ENCODE assay signal across 19 cellular contexts in the genomic region with DNA sequence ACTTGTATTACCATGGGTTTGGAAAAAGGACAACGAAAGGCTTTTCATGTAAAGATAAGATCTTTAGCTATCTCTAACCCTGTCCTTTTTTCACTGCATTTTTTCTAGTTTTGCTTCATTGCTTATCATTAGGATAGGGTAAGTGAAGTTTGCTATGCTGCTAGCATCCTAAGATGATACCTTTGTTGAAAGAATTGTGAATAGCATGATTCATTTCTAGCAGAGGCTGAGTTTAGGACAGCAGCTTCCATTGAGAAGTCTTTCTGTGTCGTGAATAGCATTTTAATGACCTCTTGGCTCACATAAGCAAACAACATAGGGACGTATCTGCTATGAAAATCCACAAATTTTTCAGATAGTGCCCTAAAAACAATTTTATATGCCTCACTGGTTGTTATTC.
"Had no signal": no experiment of that assay in that cellular context is flagged by ENCODE, and none has a peak within 500 bp of the region (broad histone marks: within the 10 kb centered on the region; RNA-seq: fewer than 3 reads in every experiment).

No MANE protein-coding gene starts in this region.

- DNase-seq: activated CD4-positive, alpha-beta T cell treated with anti-CD3 and anti-CD28 coated beads, Interleukin-2, amount 50 U/mL, for 1 hour; activated CD4-positive, CD25-positive, alpha-beta regulatory T cell treated with anti-CD3 and anti-CD28 coated beads, Interleukin-2, amount 50 U/mL, for 72 hours; activated CD8-positive, alpha-beta memory T cell treated with anti-CD3 and anti-CD28 coated beads, Interleukin-2, amount 50 U/mL, for 48 hours; activated effector memory CD4-positive, alpha-beta T cell treated with Interleukin-2 at 50 U/mL for 16 hours; activated naive CD4-positive, alpha-beta T cell treated with anti-CD3 and anti-CD28 coated beads, Interleukin-2, amount 10 ng/mL, durations not matched to agents 7 days and 5 days; activated naive CD8-positive, alpha-beta T cell treated with anti-CD3 and anti-CD28 coated beads, Interleukin-2, amount 50 U/mL, for 24 hours; activated T-cell treated with anti-CD3 and anti-CD28 coated beads, Interleukin-2, amount 50 U/mL, for 48 hours; brain microvascular endothelial cell; colonic mucosa; mesendoderm; natural killer cell; pancreas; spleen; stimulated activated naive B cell treated with anti-CD40 and anti-IgM and Interleukin-4, amounts not matched to agents 10 μg/mL and 1 μg/mL and 100 μg/mL, for 72 hours; T-helper 2 cell; thyroid gland had no signal

- H3K27me3 Mint-ChIP-seq: activated naive CD4-positive, alpha-beta T cell treated with anti-CD3 and anti-CD28 coated beads, Interleukin-2, amount 10 ng/mL, durations not matched to agents 7 days and 5 days; activated naive CD8-positive, alpha-beta T cell treated with anti-CD3 and anti-CD28 coated beads, Interleukin-2, amount 50 U/mL, for 24 hours; central memory CD8-positive, alpha-beta T cell; stimulated activated naive B cell treated with anti-CD40 and anti-IgM and Interleukin-4, amounts not matched to agents 10 μg/mL and 1 μg/mL and 100 μg/mL, for 72 hours had no signal

- FAIRE-seq: pancreas had no signal

- H3K9me3 Mint-ChIP-seq: activated naive CD4-positive, alpha-beta T cell treated with anti-CD3 and anti-CD28 coated beads, Interleukin-2, amount 10 ng/mL, durations not matched to agents 7 days and 5 days; activated naive CD8-positive, alpha-beta T cell treated with anti-CD3 and anti-CD28 coated beads, Interleukin-2, amount 50 U/mL, for 24 hours; central memory CD8-positive, alpha-beta T cell; natural killer cell; stimulated activated naive B cell treated with anti-CD40 and anti-IgM and Interleukin-4, amounts not matched to agents 10 μg/mL and 1 μg/mL and 100 μg/mL, for 72 hours had no signal

- ATAC-seq: activated naive CD8-positive, alpha-beta T cell treated with anti-CD3 and anti-CD28 coated beads, Interleukin-2, amount 50 U/mL, for 24 hours; esophagus mucosa; natural killer cell; pancreas; stimulated activated naive B cell treated with anti-CD40 and anti-IgM and Interleukin-4, amounts not matched to agents 10 μg/mL and 1 μg/mL and 100 μg/mL, for 72 hours had no signal

- H3K4me1 Mint-ChIP-seq: activated naive CD4-positive, alpha-beta T cell treated with anti-CD3 and anti-CD28 coated beads, Interleukin-2, amount 10 ng/mL, durations not matched to agents 7 days and 5 days; activated naive CD8-positive, alpha-beta T cell treated with anti-CD3 and anti-CD28 coated beads, Interleukin-2, amount 50 U/mL, for 24 hours had no signal

- H3K4me3 ChIP-seq: colonic mucosa, pancreas, spleen, thyroid gland had no signal

- H3K4me1 ChIP-seq: colonic mucosa, spleen had no signal

- H3K36me3 ChIP-seq: brain microvascular endothelial cell had no signal

- H3K27ac ChIP-seq: brain microvascular endothelial cell, colonic mucosa, pancreas, spleen, thyroid gland, VCaP had no signal

- H3K9me3 ChIP-seq: colonic mucosa, pancreas, spleen, thyroid gland had no signal

- H3K4me3 Mint-ChIP-seq: activated naive CD4-positive, alpha-beta T cell treated with anti-CD3 and anti-CD28 coated beads, Interleukin-2, amount 10 ng/mL, durations not matched to agents 7 days and 5 days; activated naive CD8-positive, alpha-beta T cell treated with anti-CD3 and anti-CD28 coated beads, Interleukin-2, amount 50 U/mL, for 24 hours; central memory CD8-positive, alpha-beta T cell; natural killer cell; stimulated activated naive B cell treated with anti-CD40 and anti-IgM and Interleukin-4, amounts not matched to agents 10 μg/mL and 1 μg/mL and 100 μg/mL, for 72 hours had no signal

- H3K27ac Mint-ChIP-seq: activated naive CD4-positive, alpha-beta T cell treated with anti-CD3 and anti-CD28 coated beads, Interleukin-2, amount 10 ng/mL, durations not matched to agents 7 days and 5 days; activated naive CD8-positive, alpha-beta T cell treated with anti-CD3 and anti-CD28 coated beads, Interleukin-2, amount 50 U/mL, for 24 hours had no signal

- H3K27me3 ChIP-seq: brain microvascular endothelial cell, colonic mucosa, pancreas, spleen, thyroid gland had no signal
